In genomic region chr17:78864117-78864516, GRCh38 we compare ENCODE assay signal across 20 cellular contexts. TPM values are rescaled to one million over a fixed set of nuclear protein-coding genes. Genes with fewer than 3 reads are reported as not detected.
"Had no signal": no experiment of that assay in that cellular context is flagged by ENCODE, and none has a peak within 500 bp of the region (broad histone marks: within the 10 kb centered on the region; RNA-seq: fewer than 3 reads in every experiment).

No MANE protein-coding gene starts in this region.

- H3K4me3 Mint-ChIP-seq: activated CD4-positive, alpha-beta T cell treated with anti-CD3 and anti-CD28 coated beads, Interleukin-2, amount 10 ng/mL, durations not matched to agents 24 days and 14 days; activated CD8-positive, alpha-beta T cell treated with anti-CD3 and anti-CD28 coated beads for 36 hours; mesothelial cell of epicardium; natural killer cell treated with Interleukin-12 subunit alpha and Interleukin-12 subunit beta and Interleukin-15 and Interleukin-18, amount 100 ng/mL, for 72 hours; T-helper 1 cell treated with Interleukin-12 subunit alpha and Interleukin-12 subunit beta and Interleukin-4 antibody, amounts not matched to agents 30 μg/mL and 1 μg/mL, for 36 hours had no signal

- H3K9me3 ChIP-seq: lower lobe of right lung had no signal

- H3K4me3 ChIP-seq: hepatocyte, lower lobe of right lung had no signal

- H3K27me3 ChIP-seq: hepatocyte had no signal

- H3K27me3 Mint-ChIP-seq: activated CD8-positive, alpha-beta T cell treated with anti-CD3 and anti-CD28 coated beads for 36 hours had no signal

- H3K36me3 Mint-ChIP-seq: natural killer cell treated with Interleukin-12 subunit alpha and Interleukin-12 subunit beta and Interleukin-15 and Interleukin-18, amount 100 ng/mL, for 72 hours had no signal

- H3K27ac ChIP-seq: hepatocyte, lower lobe of right lung had no signal

- DNase-seq: activated CD4-positive, alpha-beta T cell treated with anti-CD3 and anti-CD28 coated beads, Interleukin-2, amount 10 ng/mL, durations not matched to agents 24 days and 14 days; activated CD8-positive, alpha-beta T cell treated with anti-CD3 and anti-CD28 coated beads for 36 hours; activated naive CD4-positive, alpha-beta T cell treated with Interleukin-2 at 50 U/mL for 16 hours; activated T-cell treated with anti-CD3 and anti-CD28 coated beads, Interleukin-2, amount 50 U/mL, for 1 hour; dermis blood vessel endothelial cell; effector memory CD4-positive, alpha-beta T cell; left colon; lower lobe of right lung; nucleus accumbens; stimulated activated CD4-positive, alpha-beta T cell treated with anti-CD3 and anti-CD28 coated beads, Interleukin-12 subunit alpha, Interleukin-12 subunit beta, amount 100 ng/mL, for 4 hours; stimulated activated CD4-positive, alpha-beta T cell treated with anti-CD3 and anti-CD28 coated beads, Interleukin-1b, Interleukin-23, amount 100 ng/mL, for 48 hours; stimulated activated CD8-positive, alpha-beta memory T cell treated with anti-CD3 and anti-CD28 coated beads, Interleukin-4, amount 100 ng/mL, for 48 hours; stimulated activated naive CD4-positive, alpha-beta T cell; substantia nigra; trophoblast cell had no signal

- H3K9me3 Mint-ChIP-seq: activated CD4-positive, alpha-beta T cell treated with anti-CD3 and anti-CD28 coated beads, Interleukin-2, amount 10 ng/mL, durations not matched to agents 24 days and 14 days; activated CD8-positive, alpha-beta T cell treated with anti-CD3 and anti-CD28 coated beads for 36 hours; activated T-helper 2 cell treated with anti-CD3 and anti-CD28 coated beads, Interferon-gamma antibody, Interleukin-2, Interleukin-4, amounts not matched to agents 10 μg/mL and 5 μg/mL and 100 μg/mL, durations not matched to agents 14 hours and 24 hours and 36 hours; mesothelial cell of epicardium; natural killer cell treated with Interleukin-12 subunit alpha and Interleukin-12 subunit beta and Interleukin-15 and Interleukin-18, amount 100 ng/mL, for 72 hours; T-helper 1 cell treated with Interleukin-12 subunit alpha and Interleukin-12 subunit beta and Interleukin-4 antibody, amounts not matched to agents 30 μg/mL and 1 μg/mL, for 36 hours had no signal

- H3K27ac Mint-ChIP-seq: activated CD4-positive, alpha-beta T cell treated with anti-CD3 and anti-CD28 coated beads, Interleukin-2, amount 10 ng/mL, durations not matched to agents 24 days and 14 days; activated CD8-positive, alpha-beta T cell treated with anti-CD3 and anti-CD28 coated beads for 36 hours; activated T-helper 2 cell treated with anti-CD3 and anti-CD28 coated beads, Interferon-gamma antibody, Interleukin-2, Interleukin-4, amounts not matched to agents 10 μg/mL and 5 μg/mL and 100 μg/mL, durations not matched to agents 14 hours and 24 hours and 36 hours; mesothelial cell of epicardium; natural killer cell treated with Interleukin-12 subunit alpha and Interleukin-12 subunit beta and Interleukin-15 and Interleukin-18, amount 100 ng/mL, for 72 hours; T-helper 1 cell treated with Interleukin-12 subunit alpha and Interleukin-12 subunit beta and Interleukin-4 antibody, amounts not matched to agents 30 μg/mL and 1 μg/mL, for 36 hours had no signal

- H3K4me1 Mint-ChIP-seq: mesothelial cell of epicardium had no signal

- ATAC-seq: activated CD8-positive, alpha-beta T cell treated with anti-CD3 and anti-CD28 coated beads for 36 hours; lower lobe of right lung; natural killer cell treated with Interleukin-12 subunit alpha and Interleukin-12 subunit beta and Interleukin-15 and Interleukin-18, amount 100 ng/mL, for 72 hours had no signal

RNA-seq across cellular contexts. Expression of gene CEP295NL, which starts 38.9 kb away (rescaled TPM):
- total RNA-seq: activated T-helper 2 cell treated with anti-CD3 and anti-CD28 coated beads, Interferon-gamma antibody, Interleukin-2, Interleukin-4, amounts not matched to agents 10 μg/mL and 5 μg/mL and 100 μg/mL, durations not matched to agents 14 hours and 24 hours and 36 hours; natural killer cell treated with Interleukin-12 subunit alpha and Interleukin-12 subunit beta and Interleukin-15 and Interleukin-18, amount 100 ng/mL, for 72 hours had no signal
